8 cellular contexts compared by ENCODE assay signal in genomic region chr7:75358671-75359541, GRCh38. TPM values are rescaled to one million over a fixed set of nuclear protein-coding genes. Genes with fewer than 3 reads are reported as not detected.
DNase-seq lines count a peak whose midpoint lies in the region; ATAC-seq and TF ChIP-seq lines count a peak whose summit lies in the region.
"Not testable (repeated sequence)": the region's sequence is repeated elsewhere in the genome, so short reads cannot be mapped to it uniquely, and the experiment has no call there.

No MANE protein-coding gene starts in this region.

- TF ChIP-seq RAD21 in neural cell (conservative IDR thresholded peaks at IDR 0.05) = not testable (repeated sequence)

- H2AFZ ChIP-seq in neural cell (ENCODE audit: low read depth, low read length) = not testable (repeated sequence)

- not testable (repeated sequence) for H3K4me3 ChIP-seq in adipocyte (ENCODE audit: low read length)
- peak overlapping the region; percentile 50 for H3K4me3 ChIP-seq in neural cell (ENCODE audit: low read length)

- not testable (repeated sequence) for TF ChIP-seq EP300 in neural cell (conservative IDR thresholded peaks at IDR 0.05; ENCODE audit: poor library complexity, severe bottlenecking)

- peak; percentile 0 for DNase-seq in G401 (ENCODE audit: low spot score)
- peak; percentile 24 to 29 for DNase-seq in activated CD4-positive, alpha-beta T cell treated with anti-CD3 and anti-CD28 coated beads for 4 hours
- DNase-seq in adipocyte (ENCODE audit: low read depth) = peak; percentile 18
- DNase-seq in foreskin melanocyte = peak; percentile 15
- peak; percentile 0 to 45 for DNase-seq in stimulated activated CD8-positive, alpha-beta memory T cell treated with anti-CD3 and anti-CD28 coated beads, Interleukin-7, amount 100 ng/mL, for 4 hours (ENCODE audit: low read depth in 2 of 2)

- ATAC-seq in GM21786 (IDR thresholded peaks at IDR 0.05; ENCODE audit: unreplicated experiment) (peak; percentile 65), HG03571 (IDR thresholded peaks at IDR 0.05; ENCODE audit: unreplicated experiment) (peak; percentile 65)

- H3K4me1 ChIP-seq in adipocyte (ENCODE audit: control insufficient read depth, insufficient read depth, low read length) = not testable (repeated sequence)

- H3K9ac ChIP-seq in adipocyte (ENCODE audit: low read length); neural cell (ENCODE audit: low read length): not testable (repeated sequence)

- H3K4me2 ChIP-seq in neural cell (ENCODE audit: low read length) = not testable (repeated sequence)

- not testable (repeated sequence) for TF ChIP-seq CTCF in neural cell (IDR thresholded peaks at IDR 0.05; ENCODE audit: poor library complexity, severe bottlenecking)

- H3K9me2 ChIP-seq in neural cell (ENCODE audit: insufficient read depth, low read length) = not testable (repeated sequence)

- not testable (repeated sequence) for H3K9me3 ChIP-seq in adipocyte (ENCODE audit: control insufficient read depth, low read length); neural cell (ENCODE audit: low read length)

- not testable (repeated sequence) for H3F3A ChIP-seq in neural cell (ENCODE audit: insufficient read depth, low read length, poor library complexity, severe bottlenecking)

- H4K20me1 ChIP-seq in neural cell (ENCODE audit: insufficient read depth) = not testable (repeated sequence)

- H3K79me2 ChIP-seq in neural cell (replicated peaks; ENCODE audit: insufficient read depth, low read length) = not testable (repeated sequence)

- not testable (repeated sequence) for H3K36me3 ChIP-seq in adipocyte (ENCODE audit: control insufficient read depth, insufficient read depth, low read length, severe bottlenecking); neural cell (ENCODE audit: insufficient read depth, low read length)

- H3K27me3 ChIP-seq in adipocyte (replicated peaks; ENCODE audit: control insufficient read depth, insufficient read depth, low read length); neural cell (ENCODE audit: insufficient read depth, low read depth, low read length): not testable (repeated sequence)

- not testable (repeated sequence) for H3K27ac ChIP-seq in neural cell (ENCODE audit: low read length)

- in situ Hi-C loops in G401 (cut with HindIII; ENCODE audit: low sequenced_read_pairs) = not testable (repeated sequence)

TF ChIP-seq in neural cell, 6 proteins besides CTCF, POLR2A, EP300 and RAD21:
- TF ChIP-seq MXI1 (conservative IDR thresholded peaks at IDR 0.05; ENCODE audit: poor library complexity, severe bottlenecking) = peak; percentile 46
- TF ChIP-seq POLR2AphosphoS5 (IDR thresholded peaks at IDR 0.05) = peak; percentile 33

RNA-seq across cellular contexts. Expression of gene TRIM73, which starts 36.5 kb away (rescaled TPM):
- total RNA-seq in G401 (2014; rRNA removed; shearing (Covaris generic)) = 0.20 TPM in 1 of 2 replicates, not detected in the other
- polyA plus RNA-seq in neural cell = 15.2 and 21.0 TPM in 2 replicates
- 9.1 and 19.5 TPM in 2 replicates for polyA minus RNA-seq in neural cell
